ENCODE assay signal across 8 cellular contexts in genomic region chr2:240560480-240561324, GRCh38. TPM values are rescaled to one million over a fixed set of nuclear protein-coding genes. Genes with fewer than 3 reads are reported as not detected.
DNase-seq lines count a peak whose midpoint lies in the region; TF ChIP-seq lines count a peak whose summit lies in the region.

No MANE protein-coding gene starts in this region.

- H3K4me3 ChIP-seq in H7 (ENCODE audit: insufficient read depth, low read depth, low read length): peak overlapping the region; percentile 74
- peak overlapping the region; percentile 59 to 81 (median 66) for H3K4me3 ChIP-seq in stomach

- no peaks in the 10 kb centered on the region for H3K27me3 Mint-ChIP-seq in neural crest cell (ENCODE audit: low read depth)

- H3K4me1 ChIP-seq in ES-I3 (ENCODE audit: insufficient read depth, low read length) (peaks cover 7% of the 10 kb centered on the region; the same call in 1 of the 2 replicates), stomach (peaks cover 51 to 80% (median 70%) of the 10 kb centered on the region in 4 donors)

- no peaks in the 10 kb centered on the region for H3K9me3 Mint-ChIP-seq in neural crest cell

- TF ChIP-seq POLR2A in Raji (IDR thresholded peaks at IDR 0.05; ENCODE audit: insufficient read depth, low read depth, low read length) (peak; percentile 93), stomach (IDR thresholded peaks at IDR 0.05) (peak in 1 of 4 donors; percentile 43)

- peak overlapping the region; percentile 52 for H3K9ac ChIP-seq in ES-I3 (ENCODE audit: low read depth, low read length)

- H3K4me3 Mint-ChIP-seq in neural crest cell: peak overlapping the region; percentile 95

- 0 to 2% (median 1%) methylated on average over 16 to 101 of the region's 101 CpGs for WGBS in stomach, 5 donors

- TF ChIP-seq EP300 in stomach (IDR thresholded peaks at IDR 0.05): no peak

- H3K27ac Mint-ChIP-seq in neural crest cell (ENCODE audit: unreplicated experiment): peak overlapping the region; percentile 44

- peak; percentile 98 for DNase-seq in H7
- peak; percentile 91 for DNase-seq in M059J (ENCODE audit: low read depth)
- DNase-seq in activated effector memory CD4-positive, alpha-beta T cell treated with anti-CD3 and anti-CD28 coated beads, Interleukin-2, amount 50 U/mL, for 16 hours: peak; percentile 100
- DNase-seq in fibroblast of the conjunctiva (ENCODE audit: low read depth): peak; percentile 96
- DNase-seq in neural crest cell (ENCODE audit: low read depth, low spot score): peak; percentile 100
- peak; percentile 100 for DNase-seq in stomach

- H3K27me3 ChIP-seq in H7 (ENCODE audit: control insufficient read depth, insufficient read depth, low read length) (peaks cover 20% of the 10 kb centered on the region), stomach (peaks cover 0 to 9% (median 4%) of the 10 kb centered on the region in 3 donors)

- H3K4me1 Mint-ChIP-seq in neural crest cell: peaks cover 41% of the 10 kb centered on the region

- H3K27ac ChIP-seq in stomach: peak overlapping the region; percentile 98 to 99 (median 99)

- TF ChIP-seq CTCF in neural crest cell (conservative IDR thresholded peaks at IDR 0.05) (peak; percentile 50), stomach (IDR thresholded peaks at IDR 0.05) (peak in 4 of 7 experiments; percentile 19 to 41 (median 29))

- H3K36me3 ChIP-seq in ES-I3 (ENCODE audit: insufficient read depth, low read length): no peaks in the 10 kb centered on the region
- no peaks in the 10 kb centered on the region; the same call in 1 of the 2 replicates for H3K36me3 ChIP-seq in H7 (replicated peaks; ENCODE audit: control insufficient read depth, insufficient read depth, low read length)
- H3K36me3 ChIP-seq in stomach: peaks cover 0 to 3% (median 0%) of the 10 kb centered on the region in 4 donors

- H3K9me3 ChIP-seq in ES-I3 (ENCODE audit: control insufficient read depth, insufficient read depth, low read length) (no peaks in the 10 kb centered on the region), stomach (no peaks in the 10 kb centered on the region)

- intact Hi-C loops in stomach (cut with DNase I; ENCODE audit: low total_unique reads): no loop called here

- no peaks in the 10 kb centered on the region for H3K36me3 Mint-ChIP-seq in neural crest cell (ENCODE audit: low read depth)

RNA-seq across cellular contexts. Expression of gene DUSP28, which starts 0.5 kb away (rescaled TPM):
- total RNA-seq in H7 (2014; rRNA removed; shearing (Covaris generic)): 2.4 and 2.5 TPM in 2 replicates
- total RNA-seq in M059J (2014; rRNA removed; shearing (Covaris generic)): 3.6 and 4.1 TPM in 2 replicates
- total RNA-seq in neural crest cell (5.0 and 6.1 TPM in 2 replicates), stomach (10 to 100 TPM in 1 of 5 donors, 1 to 10 TPM in 4; 1.3 to 71.5 (median 2.2) TPM)
- 1 to 10 TPM; 2.7 to 7.0 (median 6.7) TPM for polyA plus RNA-seq in stomach

RNA-seq across cellular contexts. Expression of gene ANKMY1, which starts 2.9 kb away (rescaled TPM):
- total RNA-seq in H7 (2014; rRNA removed; shearing (Covaris generic)): 3.6 and 8.9 TPM in 2 replicates
- 7.1 and 10.8 TPM in 2 replicates for total RNA-seq in M059J (2014; rRNA removed; shearing (Covaris generic))
- total RNA-seq in neural crest cell (13.0 and 15.9 TPM in 2 replicates), stomach (10 to 100 TPM in 4 of 5 donors, 1 to 10 TPM in 1; 8.3 to 79.4 (median 20.4) TPM)
- polyA plus RNA-seq in stomach: 1 to 10 TPM; 3.1 to 8.4 (median 5.8) TPM

RNA-seq across cellular contexts. Expression of gene RNPEPL1, which starts 7.6 kb away (rescaled TPM):
- 10.3 and 15.2 TPM in 2 replicates for total RNA-seq in H7 (2014; rRNA removed; shearing (Covaris generic))
- 4.5 and 18.1 TPM in 2 replicates for total RNA-seq in M059J (2014; rRNA removed; shearing (Covaris generic))
- total RNA-seq in neural crest cell: 36.1 and 37.1 TPM in 2 replicates
- 100 to 1,000 TPM in 3 of 5 donors, 10 to 100 TPM in 2; 32.7 to 196 (median 145) TPM for total RNA-seq in stomach
- polyA plus RNA-seq in stomach: 100 to 1,000 TPM in 2 of 3 donors, 10 to 100 TPM in 1; 93.9 to 136 (median 113) TPM

RNA-seq across cellular contexts. Expression of gene CAPN10, which starts 25.8 kb away (rescaled TPM):
- total RNA-seq in H7 (2014; rRNA removed; shearing (Covaris generic)): 66.5 and 69.0 TPM in 2 replicates
- total RNA-seq in M059J (2014; rRNA removed; shearing (Covaris generic)): 3.4 and 11.1 TPM in 2 replicates
- total RNA-seq in neural crest cell: 57.7 and 62.7 TPM in 2 replicates
- 100 to 1,000 TPM in 1 of 5 donors, 10 to 100 TPM in 4; 26.6 to 197 (median 58.3) TPM for total RNA-seq in stomach
- polyA plus RNA-seq in stomach: 10 to 100 TPM; 17.7 to 38.0 (median 23.3) TPM

Comparison
In these comparisons a context has a peak if more than half of its experiments do, and no peak if none do; other contexts are left out.
1. Peak in every context shown above with its lines: DNase-seq, H3K4me3 ChIP-seq and H3K27ac ChIP-seq.